23 cellular contexts compared by ENCODE assay signal in genomic region chr2:96987264-96987909, GRCh38. TPM values are rescaled to one million over a fixed set of nuclear protein-coding genes. Genes with fewer than 3 reads are reported as not detected.
"Had no signal": no experiment of that assay in that cellular context is flagged by ENCODE, and none has a peak within 500 bp of the region (broad histone marks: within the 10 kb centered on the region; RNA-seq: fewer than 3 reads in every experiment).

No MANE protein-coding gene starts in this region.

- H3K36me3 ChIP-seq: MG63 had no signal

- H3K9me3 ChIP-seq: MG63, SK-N-SH had no signal

- ATAC-seq: Panc1, PC-3 had no signal

- H3K27me3 ChIP-seq: MG63 had no signal

- DNase-seq: KBM-7, MG63, NCI-H1092, NCI-H1105 treated with DMSO at 0.1 percent for 48 hours, NCI-H1417 treated with DMSO at 0.1 percent for 48 hours, NCI-H146, NCI-H1694 treated with DMSO at 0.1 percent for 48 hours, NCI-H1930, NCI-H2081, NCI-H2107, NCI-H2227 treated with DMSO at 0.1 percent for 48 hours, NCI-H446, NCI-H510A, NCI-H524 treated with DMSO at 0.1 percent for 48 hours, NCI-H69, NCI-H774, PC-3, SHP77, SK-N-SH had no signal

- H3K4me3 ChIP-seq: MG63 had no signal

- H3K27ac ChIP-seq: RWPE1 had no signal

RNA-seq across cellular contexts. Expression of gene FAM178B, which starts 1.0 kb away (rescaled TPM):
- total RNA-seq: HT-29, OCI-LY7, PC-3 had no signal
